Comparison of ENCODE assay signal across 22 cellular contexts in the genomic region with DNA sequence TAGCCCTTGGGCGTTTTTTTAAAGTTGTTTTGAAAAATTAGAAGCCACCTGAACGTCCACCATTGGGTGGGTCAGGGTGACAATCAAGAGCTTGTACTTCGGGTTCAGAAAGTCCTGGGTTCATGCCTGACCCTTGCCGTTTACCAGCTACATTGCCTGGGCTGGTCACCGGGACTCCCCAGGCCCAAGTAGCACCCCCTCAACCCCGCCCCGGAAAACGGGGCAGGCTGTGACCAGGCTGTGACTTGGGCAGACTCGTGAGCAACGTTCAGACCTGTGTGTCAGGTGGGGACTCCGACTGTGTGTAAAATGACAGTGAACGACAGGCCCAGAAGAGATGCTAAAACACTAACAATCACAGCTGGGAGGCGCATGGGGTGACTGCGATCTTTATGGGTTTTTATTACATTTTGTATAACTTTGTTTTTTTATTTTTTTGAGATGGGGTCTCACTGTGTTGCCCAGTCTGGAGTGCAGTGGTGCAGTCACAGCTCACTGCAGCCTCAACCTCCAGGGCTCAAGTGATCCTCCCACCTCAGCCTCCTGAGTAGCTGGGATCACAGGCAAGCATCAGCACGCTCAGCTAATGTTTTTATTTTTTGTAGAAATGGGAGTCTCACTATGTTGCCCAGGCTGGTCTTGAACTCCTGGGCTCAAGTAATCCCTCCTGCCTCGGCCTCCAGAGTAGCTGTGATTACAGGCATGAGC. TPM values are rescaled to one million over a fixed set of nuclear protein-coding genes. Genes with fewer than 3 reads are reported as not detected.
A peak's percentile ranks its signal among the peaks of the same experiment; 100 is the strongest.
DNase-seq lines count a peak whose midpoint lies in the region; ATAC-seq, FAIRE-seq and TF ChIP-seq lines count a peak whose summit lies in the region.
"Had no signal": no experiment of that assay in that cellular context is flagged by ENCODE, and none has a peak within 500 bp of the region (broad histone marks: within the 10 kb centered on the region; RNA-seq: fewer than 3 reads in every experiment).

No MANE protein-coding gene starts in this region.

- no peaks in the 10 kb centered on the region for H4K20me1 ChIP-seq in HepG2 (ENCODE audit: insufficient read depth, low read length)
- H4K20me1 ChIP-seq: BLaER1 had no signal

- CTCF ChIA-PET in HepG2 (lab: Yijun Ruan, JAX; ENCODE audit: low intra/inter-chr PET ratio, low total read pairs) = interaction anchor here (2.3 kb wide), 1 partner anchor 37 kb away, joined by 25 read pairs; no protein-coding TSS in a partner anchor

- H3K27me3 ChIP-seq in HepG2 (ENCODE audit: control insufficient read depth in 1 of 2, insufficient read depth in 2 of 2, low read length in 2 of 2) = no peaks in the 10 kb centered on the region
- H3K27me3 ChIP-seq in right lobe of liver = no peaks in the 10 kb centered on the region
- no peaks in the 10 kb centered on the region for H3K27me3 ChIP-seq in bronchial epithelial cell (ENCODE audit: control insufficient read depth, insufficient read depth, low read length)
- H3K27me3 ChIP-seq in neuronal stem cell (ENCODE audit: control insufficient read depth in 3 of 3, insufficient read depth in 3 of 3, low read depth in 1 of 3, low read length in 3 of 3) = no peaks in the 10 kb centered on the region
- peaks cover 4% of the 10 kb centered on the region; the same call in 1 of the 2 replicates for H3K27me3 ChIP-seq in SJCRH30
- H3K27me3 ChIP-seq: BLaER1 had no signal

- no peak for TF ChIP-seq RAD21 in HepG2 (CRISPR knock-in tag; IDR thresholded peaks at IDR 0.05)

- H4K8ac ChIP-seq in neuronal stem cell (ENCODE audit: low read depth, low read length) = no peak overlapping the region

- H3K4me1 Mint-ChIP-seq in progenitor cell of endocrine pancreas (ENCODE audit: low read depth) = no peaks in the 10 kb centered on the region
- H3K4me1 Mint-ChIP-seq: B cell had no signal

- H3K27ac ChIP-seq in HepG2 (ENCODE audit: extremely low read length, insufficient read depth, low read length) (no peak overlapping the region), right lobe of liver (no peak overlapping the region), neuronal stem cell (replicated peaks; ENCODE audit: low read length) (no peak overlapping the region), SJCRH30 (no peak overlapping the region)
- H3K27ac ChIP-seq: BLaER1 had no signal

- no peaks in the 10 kb centered on the region for H3K27me3 Mint-ChIP-seq in progenitor cell of endocrine pancreas
- H3K27me3 Mint-ChIP-seq: B cell had no signal

- H3K14ac ChIP-seq in neuronal stem cell (ENCODE audit: low read length) = no peak overlapping the region

- ATAC-seq in HepG2 (no peak), right lobe of liver (no peak)
- ATAC-seq: CD8-positive, alpha-beta T cell; GM12878; HCT116 had no signal

- peaks cover 21% of the 10 kb centered on the region for H3K4me1 ChIP-seq in HepG2 (ENCODE audit: insufficient read depth, low read length)
- H3K4me1 ChIP-seq in right lobe of liver = no peaks in the 10 kb centered on the region
- no peaks in the 10 kb centered on the region for H3K4me1 ChIP-seq in neuronal stem cell (ENCODE audit: control insufficient read depth in 2 of 2, insufficient read depth in 1 of 2, low read depth in 1 of 2, low read length in 2 of 2)
- no peaks in the 10 kb centered on the region; the same call in 1 of the 2 replicates for H3K4me1 ChIP-seq in SJCRH30
- H3K4me1 ChIP-seq: BLaER1, Caco-2 had no signal

- TF ChIP-seq EP300 in HepG2 (IDR thresholded peaks at IDR 0.05; ENCODE audit: low read depth in 2 of 2, low read length in 2 of 2) (no peak), HepG2 (CRISPR knock-in tag; IDR thresholded peaks at IDR 0.05; ENCODE audit: borderline replicate concordance) (no peak)

- H4K91ac ChIP-seq in neuronal stem cell (ENCODE audit: low read depth, low read length, poor library complexity) = no peak overlapping the region

- H3K9me3 ChIP-seq in HepG2 (ENCODE audit: low read length) = no peaks in the 10 kb centered on the region
- H3K9me3 ChIP-seq in right lobe of liver = no peaks in the 10 kb centered on the region
- peaks cover 0 to 2% of the 10 kb centered on the region in 2 donors for H3K9me3 ChIP-seq in neuronal stem cell (replicated peaks in 1 of 2; ENCODE audit: control insufficient read depth in 2 of 2, insufficient read depth in 1 of 2, low read depth in 1 of 2, low read length in 2 of 2)
- no peaks in the 10 kb centered on the region for H3K9me3 ChIP-seq in SJCRH30 (replicated peaks)
- H3K9me3 ChIP-seq: BLaER1, Caco-2 had no signal

- no peaks in the 10 kb centered on the region for H3K79me2 ChIP-seq in HepG2 (ENCODE audit: insufficient read depth, low read length)

- no peak overlapping the region for H2BK5ac ChIP-seq in neuronal stem cell (ENCODE audit: low read length)

- DNase-seq in HepG2 (ENCODE audit: low spot score) (no peak), right lobe of liver (no peak), bronchial epithelial cell (ENCODE audit: low read depth) (peak; percentile 28), progenitor cell of endocrine pancreas (ENCODE audit: low spot score, unreplicated experiment) (no peak), neuronal stem cell (ENCODE audit: low spot score) (no peak), SW 1271 (lab: John Stamatoyannopoulos, UW) (no peak), SJCRH30 (no peak)
- DNase-seq: Caco-2; CD4-positive, CD25-positive, alpha-beta regulatory T cell; CD8-positive, alpha-beta T cell; DMS153; DMS79; EL; GDM1; H9; HFFc6 had no signal

- H3K4me3 Mint-ChIP-seq in progenitor cell of endocrine pancreas (ENCODE audit: low read depth) = no peak overlapping the region
- H3K4me3 Mint-ChIP-seq: B cell; CD4-positive, CD25-positive, alpha-beta regulatory T cell; CD8-positive, alpha-beta T cell; GM23338; H9; HFFc6 had no signal

- TF ChIP-seq POLR2A in HepG2 (IDR thresholded peaks at IDR 0.05; ENCODE audit: insufficient read depth in 1 of 2, low read depth in 2 of 2, low read length in 2 of 2) (no peak), right lobe of liver (IDR thresholded peaks at IDR 0.05) (no peak)

- H2BK12ac ChIP-seq in neuronal stem cell (ENCODE audit: low read length) = no peak overlapping the region

- H3K9ac ChIP-seq in HepG2 (ENCODE audit: insufficient read depth, low read depth, low read length) = no peak overlapping the region
- H3K9ac ChIP-seq in neuronal stem cell (ENCODE audit: low read depth, low read length, poor library complexity) = no peak overlapping the region
- H3K9ac ChIP-seq: BLaER1 had no signal

- H3K4me3 ChIP-seq in HepG2 (replicated peaks in 1 of 3; ENCODE audit: insufficient read depth in 1 of 3, low read depth in 2 of 3, low read length in 3 of 3) = no peak overlapping the region
- H3K4me3 ChIP-seq in right lobe of liver = no peak overlapping the region
- no peak overlapping the region for H3K4me3 ChIP-seq in bronchial epithelial cell (ENCODE audit: low read depth, low read length)
- no peak overlapping the region for H3K4me3 ChIP-seq in neuronal stem cell (ENCODE audit: low read length in 2 of 2)
- no peak overlapping the region for H3K4me3 ChIP-seq in SJCRH30
- H3K4me3 ChIP-seq: BLaER1, GM12878, GM23338 had no signal

- H3K4me2 ChIP-seq in HepG2 (ENCODE audit: low read depth, low read length) (no peak overlapping the region), neuronal stem cell (ENCODE audit: insufficient read depth, low read length, poor library complexity, severe bottlenecking) (no peak overlapping the region)
- H3K4me2 ChIP-seq: BLaER1, GM23338 had no signal

- H2AK5ac ChIP-seq in neuronal stem cell (ENCODE audit: low read depth, low read length) = no peak overlapping the region

- no peak for TF ChIP-seq CTCF in HepG2 (CRISPR knock-in tag; IDR thresholded peaks at IDR 0.05)
- no peak for TF ChIP-seq CTCF in right lobe of liver (IDR thresholded peaks at IDR 0.05)
- TF ChIP-seq CTCF in bronchial epithelial cell (IDR thresholded peaks at IDR 0.05; ENCODE audit: insufficient read depth, low read length, severe bottlenecking) = no peak
- no peak for TF ChIP-seq CTCF in progenitor cell of endocrine pancreas (IDR thresholded peaks at IDR 0.05; ENCODE audit: unreplicated experiment)

- POLR2A ChIA-PET in HepG2 (lab: Yijun Ruan, JAX) = interaction anchor here (1.3 kb wide), 1 partner anchor 24 kb away, joined by 3 read pairs; no protein-coding TSS in a partner anchor

- no TSS peak for BruUV-seq in HepG2 (replicated peaks; lab: Mats Ljungman, UMichigan)

- H3K9me3 Mint-ChIP-seq in progenitor cell of endocrine pancreas (ENCODE audit: low read depth) = no peaks in the 10 kb centered on the region
- H3K9me3 Mint-ChIP-seq: CD4-positive, CD25-positive, alpha-beta regulatory T cell; CD8-positive, alpha-beta T cell; GM23338; H9; HFFc6 had no signal

- intact Hi-C loops in HepG2 (cut with micrococcal nuclease; ENCODE audit: unreplicated experiment) = no loop called here
- intact Hi-C loops in right lobe of liver (cut with DNase I) = no loop called here

- H2AFZ ChIP-seq in HepG2 (ENCODE audit: low read length) = no peak overlapping the region
- no peak overlapping the region for H2AFZ ChIP-seq in neuronal stem cell (ENCODE audit: low read length)
- H2AFZ ChIP-seq: GM23338 had no signal

- no peaks in the 10 kb centered on the region for H3K36me3 ChIP-seq in HepG2 (replicated peaks in 1 of 2; ENCODE audit: control insufficient read depth in 1 of 2, insufficient read depth in 2 of 2, low read length in 2 of 2)
- no peaks in the 10 kb centered on the region for H3K36me3 ChIP-seq in right lobe of liver
- peaks cover 39% of the 10 kb centered on the region for H3K36me3 ChIP-seq in bronchial epithelial cell (ENCODE audit: control insufficient read depth, insufficient read depth, low read length)
- peaks cover 2 to 35% of the 10 kb centered on the region in 2 donors for H3K36me3 ChIP-seq in neuronal stem cell (replicated peaks in 1 of 2; ENCODE audit: control insufficient read depth in 2 of 2, insufficient read depth in 2 of 2, low read length in 2 of 2)
- no peaks in the 10 kb centered on the region for H3K36me3 ChIP-seq in SJCRH30
- H3K36me3 ChIP-seq: BLaER1 had no signal

- no peak overlapping the region for H3K4ac ChIP-seq in neuronal stem cell (ENCODE audit: low read length)

- H2BK15ac ChIP-seq in neuronal stem cell (ENCODE audit: low read length) = no peak overlapping the region

- in situ Hi-C loops in HepG2 (cut with HindIII; ENCODE audit: extremely low pct_ligation_motif_present, low pct_unique_long_range_greater_than_20kb) = loop anchor here (5.0 kb wide), 1 partner anchor 35 kb away; no protein-coding TSS in a partner anchor

- peak overlapping the region; percentile 52 for H3K27ac Mint-ChIP-seq in progenitor cell of endocrine pancreas
- H3K27ac Mint-ChIP-seq: B cell; CD4-positive, CD25-positive, alpha-beta regulatory T cell; CD8-positive, alpha-beta T cell; GM23338; H9; HFFc6 had no signal

- no peak overlapping the region for H2BK120ac ChIP-seq in neuronal stem cell (ENCODE audit: low read depth, low read length)

- peaks cover 1% of the 10 kb centered on the region for H3K36me3 Mint-ChIP-seq in progenitor cell of endocrine pancreas (ENCODE audit: insufficient read depth)
- H3K36me3 Mint-ChIP-seq: CD4-positive, CD25-positive, alpha-beta regulatory T cell; CD8-positive, alpha-beta T cell had no signal

- 71% methylated on average over 12 of the region's 16 CpGs for WGBS in HepG2 (ENCODE audit: low lambda C conversion rate)
- WGBS in right lobe of liver (ENCODE audit: insufficient coverage, low coverage, low lambda C conversion rate, missing lambda C conversion rate) = 84% methylated on average over 16 of the region's 16 CpGs
- whole genome bisulfite sequencing in neuronal stem cell (ENCODE audit: extremely low coverage in 2 of 2, insufficient read length in 2 of 2, insufficient replicate concordance in 1 of 2), 2 donors = no CpG with 5 or more reads among the region's 16 CpGs

- no peak overlapping the region for H3K18ac ChIP-seq in neuronal stem cell (ENCODE audit: low read length)

- FAIRE-seq in HepG2 (lab: Jason Lieb, UNC) = no peak
- no peak for FAIRE-seq in bronchial epithelial cell (lab: Jason Lieb, UNC)
- FAIRE-seq: A204.1, GM12878 had no signal

- H3K79me1 ChIP-seq in neuronal stem cell (ENCODE audit: low read depth, low read length) = no peaks in the 10 kb centered on the region

- H3K23ac ChIP-seq in neuronal stem cell (ENCODE audit: low read depth, low read length, poor library complexity) = no peak overlapping the region

RNA-seq across cellular contexts. Expression of a gene that starts 56.8 kb away (rescaled TPM):
- 47.7 and 50.2 TPM in 2 replicates for total RNA-seq in HepG2 (2016; rRNA removed; fragmentation: Illumina TruSeq; extraction: Trizol)
- total RNA-seq in HepG2 (2016; cell fraction: cytosol; rRNA removed; fragmentation: Illumina TruSeq; extraction: Trizol; ENCODE audit: low read depth) = 18.2 and 23.3 TPM in 2 replicates
- 47.8 and 51.9 TPM in 2 replicates for total RNA-seq in HepG2 (2016; cell fraction: insoluble cytoplasmic fraction; rRNA removed; fragmentation: Illumina TruSeq; extraction: Trizol)
- 29.1 and 30.8 TPM in 2 replicates for total RNA-seq in HepG2 (2016; cell fraction: membrane; rRNA removed; fragmentation: Illumina TruSeq; extraction: Trizol)
- 60.2 and 64.2 TPM in 2 replicates for total RNA-seq in HepG2 (2016; cell fraction: nucleus; rRNA removed; fragmentation: Illumina TruSeq; extraction: Trizol)
- polyA plus RNA-seq in HepG2 (2011; rRNA removed) = 31.0 and 32.1 TPM in 2 replicates
- 19.1 and 26.5 TPM in 2 replicates for polyA plus RNA-seq in HepG2 (2011; cell fraction: cytosol; rRNA removed)
- 132 and 159 TPM in 2 replicates for polyA plus RNA-seq in HepG2 (2011; cell fraction: nucleus; rRNA removed)
- polyA plus RNA-seq in HepG2 (2012) = 26.7 and 28.6 TPM in 2 replicates
- 8.9 and 10.9 TPM in 2 replicates for polyA plus RNA-seq in HepG2 (2016; cell fraction: cytosol; fragmentation: Illumina TruSeq; extraction: Trizol; ENCODE audit: low read depth)
- 51.8 and 58.5 TPM in 2 replicates for polyA plus RNA-seq in HepG2 (2016; cell fraction: insoluble cytoplasmic fraction; fragmentation: Illumina TruSeq; extraction: Trizol; ENCODE audit: low read depth)
- polyA plus RNA-seq in HepG2 (2016; cell fraction: membrane; fragmentation: Illumina TruSeq; extraction: Trizol; ENCODE audit: low read depth) = 20.5 and 21.0 TPM in 2 replicates
- 126 and 127 TPM in 2 replicates for polyA plus RNA-seq in HepG2 (2016; cell fraction: nucleus; fragmentation: Illumina TruSeq; extraction: Trizol; ENCODE audit: insufficient read depth, low read depth)
- 36.9 and 68.5 TPM in 2 replicates for polyA minus RNA-seq in HepG2 (2011; rRNA and poly(A)+ RNA removed; ENCODE audit: low replicate concordance)
- polyA minus RNA-seq in HepG2 (2011; cell fraction: cytosol; rRNA and poly(A)+ RNA removed) = 9.8 and 12.0 TPM in 2 replicates
- 105 and 171 TPM in 2 replicates for polyA minus RNA-seq in HepG2 (2011; cell fraction: nucleus; rRNA and poly(A)+ RNA removed)
- total RNA-seq in right lobe of liver = 10 to 100 TPM; 17.2 to 24.2 (median 19.9) TPM
- 32.3 and 38.7 TPM in 2 replicates for total RNA-seq in bronchial epithelial cell
- total RNA-seq in progenitor cell of endocrine pancreas = 71.8 and 72.5 TPM in 2 replicates
- 30.9 TPM for polyA plus RNA-seq in neuronal stem cell (2013, experiment 1 of 2)
- polyA plus RNA-seq in neuronal stem cell (2013, experiment 2 of 2) = 33.3 TPM
- total RNA-seq in SJCRH30 (2014; rRNA removed; shearing (Covaris generic)) = 79.9 and 94.8 TPM in 2 replicates
